In the genomic region with DNA sequence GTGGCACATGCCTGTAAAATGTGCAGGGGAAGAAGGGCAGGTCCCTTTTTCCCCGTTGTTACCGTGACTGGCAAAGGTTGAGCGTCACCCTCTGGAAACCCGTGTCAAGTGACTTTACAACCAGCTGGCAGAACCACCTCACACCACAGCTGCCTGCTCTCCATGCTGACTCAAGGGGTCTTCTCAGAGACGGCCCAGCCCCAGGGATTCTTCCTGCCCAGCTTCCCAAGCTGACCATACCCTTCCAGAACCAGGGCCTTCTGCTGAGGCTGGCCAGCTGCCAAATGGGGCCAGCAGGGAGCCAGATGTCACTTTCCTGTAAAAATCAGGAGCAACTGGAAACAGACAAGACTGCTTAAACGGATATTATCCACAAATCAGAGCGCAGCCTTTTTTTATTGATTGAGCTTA, we compare ENCODE assay signal across 1 cellular context.
TF ChIP-seq lines count a peak whose summit lies in the region.

No MANE protein-coding gene starts in this region.

TF ChIP-seq in GM23338, 12 proteins besides CTCF, POLR2A, EP300 and RAD21:
- TF ChIP-seq, protein P1, sequence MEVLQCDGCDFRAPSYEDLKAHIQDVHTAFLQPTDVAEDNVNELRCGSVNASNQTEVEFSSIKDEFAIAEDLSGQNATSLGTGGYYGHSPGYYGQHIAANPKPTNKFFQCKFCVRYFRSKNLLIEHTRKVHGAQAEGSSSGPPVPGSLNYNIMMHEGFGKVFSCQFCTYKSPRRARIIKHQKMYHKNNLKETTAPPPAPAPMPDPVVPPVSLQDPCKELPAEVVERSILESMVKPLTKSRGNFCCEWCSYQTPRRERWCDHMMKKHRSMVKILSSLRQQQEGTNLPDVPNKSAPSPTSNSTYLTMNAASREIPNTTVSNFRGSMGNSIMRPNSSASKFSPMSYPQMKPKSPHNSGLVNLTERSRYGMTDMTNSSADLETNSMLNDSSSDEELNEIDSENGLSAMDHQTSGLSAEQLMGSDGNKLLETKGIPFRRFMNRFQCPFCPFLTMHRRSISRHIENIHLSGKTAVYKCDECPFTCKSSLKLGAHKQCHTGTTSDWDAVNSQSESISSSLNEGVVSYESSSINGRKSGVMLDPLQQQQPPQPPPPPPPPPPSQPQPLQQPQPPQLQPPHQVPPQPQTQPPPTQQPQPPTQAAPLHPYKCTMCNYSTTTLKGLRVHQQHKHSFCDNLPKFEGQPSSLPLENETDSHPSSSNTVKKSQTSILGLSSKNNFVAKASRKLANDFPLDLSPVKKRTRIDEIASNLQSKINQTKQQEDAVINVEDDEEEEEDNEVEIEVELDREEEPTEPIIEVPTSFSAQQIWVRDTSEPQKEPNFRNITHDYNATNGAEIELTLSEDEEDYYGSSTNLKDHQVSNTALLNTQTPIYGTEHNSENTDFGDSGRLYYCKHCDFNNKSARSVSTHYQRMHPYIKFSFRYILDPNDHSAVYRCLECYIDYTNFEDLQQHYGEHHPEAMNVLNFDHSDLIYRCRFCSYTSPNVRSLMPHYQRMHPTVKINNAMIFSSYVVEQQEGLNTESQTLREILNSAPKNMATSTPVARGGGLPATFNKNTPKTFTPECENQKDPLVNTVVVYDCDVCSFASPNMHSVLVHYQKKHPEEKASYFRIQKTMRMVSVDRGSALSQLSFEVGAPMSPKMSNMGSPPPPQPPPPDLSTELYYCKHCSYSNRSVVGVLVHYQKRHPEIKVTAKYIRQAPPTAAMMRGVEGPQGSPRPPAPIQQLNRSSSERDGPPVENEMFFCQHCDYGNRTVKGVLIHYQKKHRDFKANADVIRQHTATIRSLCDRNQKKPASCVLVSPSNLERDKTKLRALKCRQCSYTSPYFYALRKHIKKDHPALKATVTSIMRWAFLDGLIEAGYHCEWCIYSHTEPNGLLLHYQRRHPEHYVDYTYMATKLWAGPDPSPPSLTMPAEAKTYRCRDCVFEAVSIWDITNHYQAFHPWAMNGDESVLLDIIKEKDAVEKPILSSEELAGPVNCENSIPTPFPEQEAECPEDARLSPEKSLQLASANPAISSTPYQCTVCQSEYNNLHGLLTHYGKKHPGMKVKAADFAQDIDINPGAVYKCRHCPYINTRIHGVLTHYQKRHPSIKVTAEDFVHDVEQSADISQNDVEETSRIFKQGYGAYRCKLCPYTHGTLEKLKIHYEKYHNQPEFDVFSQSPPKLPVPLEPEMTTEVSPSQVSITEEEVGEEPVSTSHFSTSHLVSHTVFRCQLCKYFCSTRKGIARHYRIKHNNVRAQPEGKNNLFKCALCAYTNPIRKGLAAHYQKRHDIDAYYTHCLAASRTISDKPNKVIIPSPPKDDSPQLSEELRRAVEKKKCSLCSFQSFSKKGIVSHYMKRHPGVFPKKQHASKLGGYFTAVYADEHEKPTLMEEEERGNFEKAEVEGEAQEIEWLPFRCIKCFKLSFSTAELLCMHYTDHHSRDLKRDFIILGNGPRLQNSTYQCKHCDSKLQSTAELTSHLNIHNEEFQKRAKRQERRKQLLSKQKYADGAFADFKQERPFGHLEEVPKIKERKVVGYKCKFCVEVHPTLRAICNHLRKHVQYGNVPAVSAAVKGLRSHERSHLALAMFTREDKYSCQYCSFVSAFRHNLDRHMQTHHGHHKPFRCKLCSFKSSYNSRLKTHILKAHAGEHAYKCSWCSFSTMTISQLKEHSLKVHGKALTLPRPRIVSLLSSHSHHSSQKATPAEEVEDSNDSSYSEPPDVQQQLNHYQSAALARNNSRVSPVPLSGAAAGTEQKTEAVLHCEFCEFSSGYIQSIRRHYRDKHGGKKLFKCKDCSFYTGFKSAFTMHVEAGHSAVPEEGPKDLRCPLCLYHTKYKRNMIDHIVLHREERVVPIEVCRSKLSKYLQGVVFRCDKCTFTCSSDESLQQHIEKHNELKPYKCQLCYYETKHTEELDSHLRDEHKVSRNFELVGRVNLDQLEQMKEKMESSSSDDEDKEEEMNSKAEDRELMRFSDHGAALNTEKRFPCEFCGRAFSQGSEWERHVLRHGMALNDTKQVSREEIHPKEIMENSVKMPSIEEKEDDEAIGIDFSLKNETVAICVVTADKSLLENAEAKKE (CRISPR knock-in tag; IDR thresholded peaks at IDR 0.05), result no peak
- no peak for TF ChIP-seq EZH2phosphoT487 (IDR thresholded peaks at IDR 0.05; ENCODE audit: unreplicated experiment)
- TF ChIP-seq CREB1 (CRISPR knock-in tag; IDR thresholded peaks at IDR 0.05; ENCODE audit: low read depth), result no peak
